1 cellular context compared by ENCODE assay signal in genomic region chr11:12696911-12697581, GRCh38.
TF ChIP-seq lines count a peak whose summit lies in the region.

No MANE protein-coding gene starts in this region.

TF ChIP-seq in GM23338, 12 proteins besides CTCF, POLR2A, EP300 and RAD21 (continued from another document):
- TF ChIP-seq ZNF462 (CRISPR knock-in tag; IDR thresholded peaks at IDR 0.05) (no peak), REST (IDR thresholded peaks at IDR 0.05; ENCODE audit: unreplicated experiment) (no peak), NANOG (IDR thresholded peaks at IDR 0.05; ENCODE audit: borderline replicate concordance) (no peak)
